In the genomic region with DNA sequence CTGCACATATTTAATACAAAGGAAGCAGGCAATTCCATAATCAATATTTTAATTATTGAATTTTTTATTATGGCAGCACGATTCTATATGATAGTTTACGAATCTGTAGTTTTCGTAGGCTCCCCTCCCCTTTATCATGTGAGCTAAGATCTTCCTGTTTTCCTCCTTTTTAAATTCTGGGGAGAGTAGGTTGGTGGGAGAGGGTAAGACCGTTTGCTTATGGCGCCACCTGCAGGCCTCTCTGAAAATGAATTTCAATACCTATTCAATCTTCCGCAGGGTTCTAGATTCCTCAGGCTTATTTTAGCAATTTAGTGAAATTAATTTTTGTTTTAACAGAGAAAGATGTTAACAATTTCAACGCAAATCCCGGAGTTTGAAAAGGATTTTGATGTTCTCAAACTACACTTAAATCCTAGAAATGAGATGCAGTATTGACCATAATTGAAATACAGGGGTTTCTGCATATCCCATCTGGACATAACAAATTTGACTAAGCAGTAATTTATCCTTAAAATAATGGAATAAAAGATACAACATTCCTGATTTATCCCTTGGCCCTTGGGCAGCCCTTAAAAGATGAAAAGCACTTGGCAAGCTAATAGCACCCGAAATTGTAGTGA, we compare ENCODE assay signal across 9 cellular contexts. TPM values are rescaled to one million over a fixed set of nuclear protein-coding genes. Genes with fewer than 3 reads are reported as not detected.
DNase-seq lines count a peak whose midpoint lies in the region; ATAC-seq and TF ChIP-seq lines count a peak whose summit lies in the region.
"Had no signal": no experiment of that assay in that cellular context is flagged by ENCODE, and none has a peak within 500 bp of the region (broad histone marks: within the 10 kb centered on the region; RNA-seq: fewer than 3 reads in every experiment).

No MANE protein-coding gene starts in this region.

- H3K14ac ChIP-seq in mesenchymal stem cell (ENCODE audit: low read length in 2 of 2) = no peak overlapping the region

- H3K9me3 ChIP-seq in colonic mucosa (no peaks in the 10 kb centered on the region), mesenchymal stem cell (ENCODE audit: control insufficient read depth, low read length) (no peaks in the 10 kb centered on the region)

- H3K27ac ChIP-seq in colonic mucosa (no peak overlapping the region), mesenchymal stem cell (ENCODE audit: low read length, poor library complexity, severe bottlenecking) (no peak overlapping the region)
- H3K27ac ChIP-seq: BLaER1 treated with 17β-estradiol and CSF1 and Interleukin-3, amounts not matched to agents 10 nM and 100 nM had no signal

- H3K36me3 ChIP-seq in colonic mucosa = no peaks in the 10 kb centered on the region
- no peaks in the 10 kb centered on the region for H3K36me3 ChIP-seq in mesenchymal stem cell (ENCODE audit: control insufficient read depth in 1 of 2, insufficient read depth in 2 of 2, low read depth in 1 of 2, low read length in 2 of 2)

- peaks cover 3% of the 10 kb centered on the region for H3K4me1 ChIP-seq in colonic mucosa
- peaks cover 14% of the 10 kb centered on the region for H3K4me1 ChIP-seq in mesenchymal stem cell (ENCODE audit: control insufficient read depth, insufficient read depth, low read depth, low read length)

- no peak overlapping the region for H4K91ac ChIP-seq in mesenchymal stem cell (ENCODE audit: low read length)

- DNase-seq in NCI-H1092 treated with DMSO at 0.1 percent for 48 hours (lab: John Stamatoyannopoulos, UW) = peak; percentile 42
- no peak for DNase-seq in NCI-H1092 (lab: John Stamatoyannopoulos, UW)
- peak; percentile 56 for DNase-seq in LoVo (ENCODE audit: low spot score)
- peak; percentile 43 to 51 for DNase-seq in SHP77 (lab: John Stamatoyannopoulos, UW)
- DNase-seq in colonic mucosa = peak; percentile 69
- peak; percentile 70 for DNase-seq in mesenchymal stem cell
- DNase-seq in activated effector memory CD4-positive, alpha-beta T cell treated with anti-CD3 and anti-CD28 coated beads, Interleukin-2, amount 50 U/mL, for 16 hours = no peak

- no peaks in the 10 kb centered on the region for H3K79me1 ChIP-seq in mesenchymal stem cell (replicated peaks; ENCODE audit: low read length, poor library complexity, severe bottlenecking)

- no peak overlapping the region for H3K4ac ChIP-seq in mesenchymal stem cell (ENCODE audit: low read depth in 1 of 2, low read length in 2 of 2)

- no peak overlapping the region for H2AK5ac ChIP-seq in mesenchymal stem cell (ENCODE audit: low read length, severe bottlenecking)

- no peak overlapping the region for H2AFZ ChIP-seq in mesenchymal stem cell (ENCODE audit: low read depth, low read length)

- WGBS in mesenchymal stem cell = 96% methylated on average over 1 of the region's 9 CpGs

- ATAC-seq in GM19351 (IDR thresholded peaks at IDR 0.05; ENCODE audit: unreplicated experiment) = no peak

- H2BK15ac ChIP-seq in mesenchymal stem cell (ENCODE audit: low read depth, poor library complexity, severe bottlenecking) = no peak overlapping the region

- no peak overlapping the region for H3K4me2 ChIP-seq in mesenchymal stem cell (ENCODE audit: low read length, poor library complexity, severe bottlenecking)

- intact Hi-C loops in colonic mucosa (cut with DNase I) = loop anchor here (5.0 kb wide), 1 partner anchor 404 kb away; no protein-coding TSS in a partner anchor

- no peak overlapping the region for H2BK12ac ChIP-seq in mesenchymal stem cell (ENCODE audit: low read length in 2 of 2)

- no peak overlapping the region for H3K18ac ChIP-seq in mesenchymal stem cell (ENCODE audit: low read depth in 1 of 2, low read length in 2 of 2)

- no peak overlapping the region for H3K9ac ChIP-seq in colonic mucosa (ENCODE audit: low read depth in 2 of 2, low read length in 2 of 2)
- H3K9ac ChIP-seq in mesenchymal stem cell (ENCODE audit: low read length) = peak overlapping the region; percentile 29
- H3K9ac ChIP-seq: BLaER1 treated with 17β-estradiol and CSF1 and Interleukin-3, amounts not matched to agents 10 nM and 100 nM had no signal

- H2BK5ac ChIP-seq in mesenchymal stem cell (ENCODE audit: low read depth, low read length, poor library complexity, severe bottlenecking) = no peak overlapping the region

- H3K23ac ChIP-seq in mesenchymal stem cell (ENCODE audit: low read length in 2 of 2) = no peak overlapping the region

- H2BK120ac ChIP-seq in mesenchymal stem cell (ENCODE audit: low read depth, low read length) = no peak overlapping the region

- peaks cover 43% of the 10 kb centered on the region for H3K27me3 ChIP-seq in colonic mucosa
- H3K27me3 ChIP-seq in mesenchymal stem cell (ENCODE audit: control insufficient read depth in 1 of 2, insufficient read depth in 1 of 2, low read length in 2 of 2) = peaks cover 0 to 56% of the 10 kb centered on the region in 2 experiments

- no peak overlapping the region for H3K4me3 ChIP-seq in colonic mucosa
- no peak overlapping the region for H3K4me3 ChIP-seq in mesenchymal stem cell (ENCODE audit: insufficient read depth in 1 of 2, low read depth in 1 of 2, low read length in 2 of 2)
- H3K4me3 ChIP-seq: BLaER1 treated with 17β-estradiol and CSF1 and Interleukin-3, amounts not matched to agents 10 nM and 100 nM had no signal

- TF ChIP-seq CTCF in colonic mucosa (IDR thresholded peaks at IDR 0.05) = peak; percentile 69

- no peak overlapping the region for H4K8ac ChIP-seq in mesenchymal stem cell (ENCODE audit: low read length)

RNA-seq across cellular contexts. Expression of a gene that starts 12.8 kb away (rescaled TPM):
- not detected for total RNA-seq in colonic mucosa
- polyA plus RNA-seq in mesenchymal stem cell (2013, experiment 1 of 2) = not detected
- polyA plus RNA-seq in mesenchymal stem cell (2013, experiment 2 of 2) = not detected

Comparison
In these comparisons a context has a peak if more than half of its experiments do, and no peak if none do; other contexts are left out.
1. DNase-seq: peak in NCI-H1092 treated with DMSO at 0.1 percent for 48 hours (single experiment), LoVo (single experiment), SHP77 (2 of 2), colonic mucosa (single experiment) and mesenchymal stem cell (single experiment); none in NCI-H1092 (single experiment) and activated effector memory CD4-positive, alpha-beta T cell treated with anti-CD3 and anti-CD28 coated beads, Interleukin-2, amount 50 U/mL, for 16 hours (single experiment).